Comparison of ENCODE assay signal across 1 cellular context in genomic region chr15:78070049-78070698, GRCh38.
TF ChIP-seq lines count a peak whose summit lies in the region.

No MANE protein-coding gene starts in this region.

TF ChIP-seq in K562, 482 proteins besides CTCF, POLR2A, EP300 and RAD21 (continues in another document):
- TF ChIP-seq EGR1 (conservative IDR thresholded peaks at IDR 0.05) (peak; percentile 76), LEF1 (IDR thresholded peaks at IDR 0.05) (peak; percentile 41; the same call in 1 of the 2 replicates), SIX5 (IDR thresholded peaks at IDR 0.05; ENCODE audit: borderline replicate concordance in 1 of 2, insufficient read depth in 1 of 2, low read depth in 1 of 2, low read length in 2 of 2) (no peak), CHD7 (IDR thresholded peaks at IDR 0.05; ENCODE audit: low read depth, low read length) (no peak), BRF1 (IDR thresholded peaks at IDR 0.05; ENCODE audit: borderline replicate concordance, extremely low read depth, insufficient read length) (no peak), ZBTB43 (CRISPR knock-in tag; IDR thresholded peaks at IDR 0.05) (no peak), CEBPZ (IDR thresholded peaks at IDR 0.05; ENCODE audit: borderline replicate concordance, low read depth, low read length) (no peak), CUX1 (CRISPR knock-in tag; IDR thresholded peaks at IDR 0.05) (no peak), PATZ1 (CRISPR knock-in tag; IDR thresholded peaks at IDR 0.05; ENCODE audit: borderline replicate concordance) (no peak), ZNF444 (CRISPR knock-in tag; IDR thresholded peaks at IDR 0.05) (no peak), TAF7 (tag; IDR thresholded peaks at IDR 0.05) (no peak), ZZZ3 (IDR thresholded peaks at IDR 0.05) (no peak), ZFP1 (CRISPR knock-in tag; IDR thresholded peaks at IDR 0.05) (no peak), PRDM10 (IDR thresholded peaks at IDR 0.05; ENCODE audit: partially characterized antibody) (peak; percentile 23), STAT6 (CRISPR knock-in tag; IDR thresholded peaks at IDR 0.05) (no peak), ARID1B (IDR thresholded peaks at IDR 0.05) (no peak), RBM39 (optimal IDR thresholded peaks at IDR 0.05; ENCODE audit: low read depth, low read length) (no peak)
